In genomic region chr5:86542532-86542931, GRCh38 we compare ENCODE assay signal across 25 cellular contexts.
DNase-seq lines count a peak whose midpoint lies in the region; ATAC-seq and TF ChIP-seq lines count a peak whose summit lies in the region.
"Had no signal": no experiment of that assay in that cellular context is flagged by ENCODE, and none has a peak within 500 bp of the region (broad histone marks: within the 10 kb centered on the region; RNA-seq: fewer than 3 reads in every experiment).

No MANE protein-coding gene starts in this region.

- intact Hi-C loops in uterus (cut with DNase I; ENCODE audit: low total_unique reads), result no loop called here

- TF ChIP-seq POLR2A in uterus (IDR thresholded peaks at IDR 0.05), result no peak

- H3K9ac ChIP-seq in OCI-LY3 (ENCODE audit: low read length), result no peak overlapping the region

- TF ChIP-seq CTCF in OCI-LY3 (IDR thresholded peaks at IDR 0.05; ENCODE audit: low read depth, low read length), result no peak
- TF ChIP-seq CTCF in uterus (IDR thresholded peaks at IDR 0.05), result no peak

- DNase-seq in germinal center (ENCODE audit: low spot score) (no peak), OCI-M2 (lab: John Stamatoyannopoulos, UW; ENCODE audit: unreplicated experiment) (no peak), uterus (no peak)
- DNase-seq in activated naive CD4-positive, alpha-beta T cell (lab: John Stamatoyannopoulos, UW), result no peak
- DNase-seq: activated CD4-positive, alpha-beta memory T cell treated with anti-CD3 and anti-CD28 coated beads for 36 hours; CD8-positive, alpha-beta T cell; cortex of kidney; DMS53; GOT3; head of caudate nucleus; KG1; left cardiac atrium; mesenchymal stem cell; MV-4-11; naive B cell; NCI-H187 treated with DMSO at 0.1 percent for 48 hours; NCI-H345; occipital lobe; retina; RPMI8226 had no signal

- peak overlapping the region; percentile 29; the same call in 1 of the 2 replicates for H2AFZ ChIP-seq in OCI-LY3 (ENCODE audit: low read depth, low read length)

- peak overlapping the region; percentile 47 for H3K4me2 ChIP-seq in OCI-LY3 (ENCODE audit: low read length)

- H3K27me3 ChIP-seq in OCI-LY3 (ENCODE audit: low read depth, low read length), result no peaks in the 10 kb centered on the region
- H3K27me3 ChIP-seq in uterus, result no peaks in the 10 kb centered on the region

- H3K27ac ChIP-seq in OCI-LY3 (ENCODE audit: low read length) (peak overlapping the region; percentile 66), uterus (no peak overlapping the region)
- H3K27ac ChIP-seq: SK-N-MC had no signal

- no peaks in the 10 kb centered on the region for H4K20me1 ChIP-seq in OCI-LY3 (ENCODE audit: insufficient read depth, low read length)

- peaks cover 12% of the 10 kb centered on the region for H3K4me1 ChIP-seq in OCI-LY3 (ENCODE audit: low read length)
- no peaks in the 10 kb centered on the region for H3K4me1 ChIP-seq in uterus

- H3K4me3 ChIP-seq in OCI-LY3 (ENCODE audit: low read length) (0 out of 2 replicates have a peak overlapping the region, but pooled peaks have one; percentile 1), uterus (no peak overlapping the region)
- H3K4me3 ChIP-seq: SK-N-MC had no signal

- no peaks in the 10 kb centered on the region for H3K79me2 ChIP-seq in OCI-LY3 (ENCODE audit: low read length)

- peak; percentile 88 for ATAC-seq in GM18867 (IDR thresholded peaks at IDR 0.05; ENCODE audit: unreplicated experiment)
- ATAC-seq in GM21526 (IDR thresholded peaks at IDR 0.05; ENCODE audit: low FRiP score, unreplicated experiment), result peak; percentile 95
- peak; percentile 42 for ATAC-seq in HG02938 (IDR thresholded peaks at IDR 0.05; ENCODE audit: unreplicated experiment)
- ATAC-seq: CD8-positive, alpha-beta T cell; left cardiac atrium had no signal

- H3K36me3 ChIP-seq in OCI-LY3 (replicated peaks; ENCODE audit: low read depth, low read length) (no peaks in the 10 kb centered on the region), uterus (no peaks in the 10 kb centered on the region)

- no peaks in the 10 kb centered on the region for H3K9me3 ChIP-seq in OCI-LY3 (ENCODE audit: insufficient read depth, low read length)
- no peaks in the 10 kb centered on the region for H3K9me3 ChIP-seq in uterus

Comparison
In these comparisons a context has a peak if more than half of its experiments do, and no peak if none do; other contexts are left out.
1. ATAC-seq: peak in every context shown above with its lines; median percentile 95 in GM21526; 88 in GM18867; 42 in HG02938.